Comparison of ENCODE assay signal across 10 cellular contexts in the genomic region with DNA sequence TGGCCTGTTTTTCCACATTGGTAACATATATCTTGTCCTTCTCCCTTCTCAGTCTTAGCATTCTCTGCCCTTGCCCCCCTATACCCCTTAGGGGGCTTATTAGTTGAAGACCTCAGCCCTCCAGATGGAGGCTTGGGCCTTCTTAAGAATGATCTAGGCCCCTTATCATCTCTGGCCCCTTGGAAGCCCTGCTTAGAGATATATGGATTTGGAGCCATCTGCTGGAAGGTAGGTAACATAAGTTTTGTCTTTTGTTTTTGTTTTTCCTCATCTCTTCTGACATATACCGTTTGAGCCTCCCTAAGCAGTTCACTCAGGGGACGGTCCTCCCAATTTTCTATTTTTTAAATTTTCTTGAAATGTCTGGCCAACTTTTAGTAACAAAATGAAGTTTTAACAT. TPM values are rescaled to one million over a fixed set of nuclear protein-coding genes. Genes with fewer than 3 reads are reported as not detected.
DNase-seq lines count a peak whose midpoint lies in the region; ATAC-seq, FAIRE-seq and TF ChIP-seq lines count a peak whose summit lies in the region.
"Had no signal": no experiment of that assay in that cellular context is flagged by ENCODE, and none has a peak within 500 bp of the region (broad histone marks: within the 10 kb centered on the region; RNA-seq: fewer than 3 reads in every experiment).

No MANE protein-coding gene starts in this region.

- peaks cover 0 to 3% of the 10 kb centered on the region in 2 experiments; a peak in 1 of 4 replicates for H3K4me1 Mint-ChIP-seq in H9
- H3K4me1 Mint-ChIP-seq: stimulated activated naive CD8-positive, alpha-beta T cell treated with anti-CD3 and anti-CD28 coated beads, Interleukin-15, amount 100 ng/mL, for 72 hours had no signal

- no peaks in the 10 kb centered on the region for H4K20me1 ChIP-seq in H9 (ENCODE audit: control insufficient read depth, insufficient read depth, insufficient read length)

- H2BK120ac ChIP-seq in H9 (ENCODE audit: low read depth, low read length, poor library complexity, severe bottlenecking), result no peak overlapping the region

- DNase-seq in D721Med (ENCODE audit: insufficient read length, low spot score), result no peak
- DNase-seq in H9, result no peak
- DNase-seq in SK-MEL-5 (ENCODE audit: low read depth, low spot score), result peak; percentile 44
- DNase-seq in iPS-NIHi11 (ENCODE audit: low spot score), result peak; percentile 3
- no peak for DNase-seq in suprapubic skin (ENCODE audit: low spot score in 2 of 2)
- no peak for DNase-seq in stimulated activated CD4-positive, alpha-beta T cell treated with anti-CD3 and anti-CD28 coated beads, Interleukin-12 subunit alpha, Interleukin-12 subunit beta, amount 100 ng/mL, for 4 hours
- no peak for DNase-seq in AG08396 (ENCODE audit: low spot score)
- DNase-seq: NCI-H2081 treated with DMSO at 0.1 percent for 48 hours; stimulated activated naive CD8-positive, alpha-beta T cell treated with anti-CD3 and anti-CD28 coated beads, Interleukin-15, amount 100 ng/mL, for 72 hours had no signal

- H3K18ac ChIP-seq in H9 (ENCODE audit: insufficient read length, low read depth, low read length), result no peak overlapping the region

- H4K8ac ChIP-seq in H9 (replicated peaks; ENCODE audit: insufficient read length, low read depth, low read length), result no peak overlapping the region

- TF ChIP-seq CTCF in D721Med (IDR thresholded peaks at IDR 0.05; ENCODE audit: insufficient read depth, missing control alignments) (peak; percentile 28), H9 (conservative IDR thresholded peaks at IDR 0.05) (peak; percentile 56; the same call in 2 of the 3 replicates), suprapubic skin (IDR thresholded peaks at IDR 0.05) (no peak)

- H3K4me1 ChIP-seq in H9 (ENCODE audit: insufficient read depth, low read length) (no peaks in the 10 kb centered on the region), suprapubic skin (peaks cover 4% of the 10 kb centered on the region)

- no peak overlapping the region for H3K9ac ChIP-seq in H9 (ENCODE audit: extremely low read depth, insufficient read length, low read length)

- H2BK12ac ChIP-seq in H9 (ENCODE audit: insufficient read length, low read depth, low read length), result no peak overlapping the region

- no peak overlapping the region for H3K4me3 Mint-ChIP-seq in H9
- H3K4me3 Mint-ChIP-seq: stimulated activated naive CD8-positive, alpha-beta T cell treated with anti-CD3 and anti-CD28 coated beads, Interleukin-15, amount 100 ng/mL, for 72 hours had no signal

- no peak overlapping the region for H3K23ac ChIP-seq in H9 (ENCODE audit: insufficient read length, low read depth, low read length)

- H4K5ac ChIP-seq in H9 (ENCODE audit: insufficient read length, low read depth, low read length), result no peak overlapping the region

- peaks cover 69 to 74% of the 10 kb centered on the region in 2 experiments for H3K9me3 Mint-ChIP-seq in H9
- H3K9me3 Mint-ChIP-seq: stimulated activated naive CD8-positive, alpha-beta T cell treated with anti-CD3 and anti-CD28 coated beads, Interleukin-15, amount 100 ng/mL, for 72 hours had no signal

- no peak overlapping the region for H2AK5ac ChIP-seq in H9 (ENCODE audit: insufficient read length, low read length)

- no peaks in the 10 kb centered on the region for H3K23me2 ChIP-seq in H9 (ENCODE audit: insufficient read length, low read depth, low read length, poor library complexity, severe bottlenecking)

- no peak overlapping the region for H3K4me2 ChIP-seq in H9 (ENCODE audit: insufficient read depth, insufficient read length, low read length)

- no CpG with 5 or more reads among the region's 2 CpGs for WGBS in H9 (ENCODE audit: extremely low coverage, insufficient read length, low lambda C conversion rate)
- 27% methylated on average over 2 of the region's 2 CpGs for WGBS in suprapubic skin

- in situ Hi-C loops in SK-MEL-5 (cut with HindIII; ENCODE audit: low pct_unique_long_range_greater_than_20kb, low sequenced_read_pairs), result no loop called here

- H3K36me3 ChIP-seq in suprapubic skin, result no peaks in the 10 kb centered on the region

- H2BK5ac ChIP-seq in H9 (ENCODE audit: insufficient read length, low read length), result no peak overlapping the region

- no peak overlapping the region for H3K27ac ChIP-seq in H9 (ENCODE audit: insufficient read length, low read depth, low read length)
- H3K27ac ChIP-seq in suprapubic skin, result no peak overlapping the region

- no peak overlapping the region for H2BK20ac ChIP-seq in H9 (ENCODE audit: low read depth, low read length, poor library complexity, severe bottlenecking)

- TF ChIP-seq EP300 in suprapubic skin (IDR thresholded peaks at IDR 0.05), result no peak

- H3K4ac ChIP-seq in H9 (ENCODE audit: low read depth, low read length), result no peak overlapping the region

- H3K79me2 ChIP-seq in H9 (ENCODE audit: insufficient read depth, low read length), result no peaks in the 10 kb centered on the region

- no peak overlapping the region for H3T11ph ChIP-seq in H9 (ENCODE audit: low read length)

- H3K79me1 ChIP-seq in H9 (ENCODE audit: insufficient read depth, low read depth, low read length, poor library complexity, severe bottlenecking), result no peaks in the 10 kb centered on the region

- H3K4me3 ChIP-seq in suprapubic skin, result no peak overlapping the region

- TF ChIP-seq POLR2A in suprapubic skin (IDR thresholded peaks at IDR 0.05), result no peak

- no peak for ATAC-seq in HG03196 (IDR thresholded peaks at IDR 0.05; ENCODE audit: unreplicated experiment)
- ATAC-seq: stimulated activated naive CD8-positive, alpha-beta T cell treated with anti-CD3 and anti-CD28 coated beads, Interleukin-15, amount 100 ng/mL, for 72 hours had no signal

- no peaks in the 10 kb centered on the region for H3K27me3 ChIP-seq in H9 (ENCODE audit: insufficient read depth, low read length)
- no peaks in the 10 kb centered on the region for H3K27me3 ChIP-seq in suprapubic skin

- no peak overlapping the region for H3K56ac ChIP-seq in H9 (ENCODE audit: insufficient read length, low read depth, low read length)

- no peak overlapping the region for H3K14ac ChIP-seq in H9 (ENCODE audit: insufficient read depth, low read length)

- no peak overlapping the region for H3K27ac Mint-ChIP-seq in H9
- H3K27ac Mint-ChIP-seq: stimulated activated naive CD8-positive, alpha-beta T cell treated with anti-CD3 and anti-CD28 coated beads, Interleukin-15, amount 100 ng/mL, for 72 hours had no signal

- peaks cover 2% of the 10 kb centered on the region; the same call in 1 of the 2 replicates for H3K27me3 Mint-ChIP-seq in H9 (ENCODE audit: low read depth)
- H3K27me3 Mint-ChIP-seq: stimulated activated naive CD8-positive, alpha-beta T cell treated with anti-CD3 and anti-CD28 coated beads, Interleukin-15, amount 100 ng/mL, for 72 hours had no signal

- peaks cover 0 to 3% (median 0%) of the 10 kb centered on the region in 3 experiments; a peak in 1 of 7 replicates for H3K36me3 Mint-ChIP-seq in H9 (ENCODE audit: insufficient read depth in 1 of 3, low read depth in 3 of 3)

- no peak overlapping the region for H4K91ac ChIP-seq in H9 (ENCODE audit: insufficient read length, low read depth, low read length)

- peaks cover 29% of the 10 kb centered on the region for H3K9me3 ChIP-seq in H9 (ENCODE audit: control insufficient read depth, low read depth, low read length)
- H3K9me3 ChIP-seq in suprapubic skin, result no peaks in the 10 kb centered on the region

- H2BK15ac ChIP-seq in H9 (ENCODE audit: low read depth, low read length), result no peak overlapping the region

- no peak overlapping the region for H2AFZ ChIP-seq in H9 (ENCODE audit: low read length)

- peak; percentile 53 for FAIRE-seq in D721Med (lab: Jason Lieb, UNC)

RNA-seq across cellular contexts. Expression of a gene that starts 48.3 kb away (rescaled TPM):
- total RNA-seq in H9 (2021) (12.2 and 12.8 TPM in 2 replicates), suprapubic skin (1 to 10 TPM; 1.9 to 4.8 (median 3.6) TPM)
- 0.37 and 1.2 TPM in 2 replicates for total RNA-seq in SK-MEL-5 (2014; rRNA removed; shearing (Covaris generic))
- polyA plus RNA-seq in SK-MEL-5 (2015; cell fraction: cytosol; rRNA removed), result 1.8 and 1.9 TPM in 2 replicates
- polyA plus RNA-seq in SK-MEL-5 (2015; cell fraction: nucleus; rRNA removed), result 0.42 and 1.7 TPM in 2 replicates

Comparison
In these comparisons a context has a peak if more than half of its experiments do, and no peak if none do; other contexts are left out.
1. DNase-seq: peak in SK-MEL-5 (single experiment) and iPS-NIHi11 (single experiment); none in D721Med (single experiment), H9 (single experiment), suprapubic skin (0 of 2), stimulated activated CD4-positive, alpha-beta T cell treated with anti-CD3 and anti-CD28 coated beads, Interleukin-12 subunit alpha, Interleukin-12 subunit beta, amount 100 ng/mL, for 4 hours (single experiment) and AG08396 (single experiment).
2. CTCF ChIP-seq: peak in D721Med (single experiment) and H9 (single experiment); none in suprapubic skin (0 of 2).